8 cellular contexts compared by ENCODE assay signal in genomic region chr2:200471324-200471848, GRCh38. TPM values are rescaled to one million over a fixed set of nuclear protein-coding genes. Genes with fewer than 3 reads are reported as not detected.
A peak's percentile ranks its signal among the peaks of the same experiment; 100 is the strongest.
DNase-seq lines count a peak whose midpoint lies in the region; ATAC-seq, FAIRE-seq and TF ChIP-seq lines count a peak whose summit lies in the region.

No MANE protein-coding gene starts in this region.

- FAIRE-seq in A549 (lab: Jason Lieb, UNC), result no peak

- ATAC-seq in A549, result peak; percentile 82 to 89

- no peak for TF ChIP-seq POLR2A in A549 (IDR thresholded peaks at IDR 0.05; ENCODE audit: low read length)

- no peaks in the 10 kb centered on the region for H3K27me3 Mint-ChIP-seq in osteocyte (ENCODE audit: unreplicated experiment)

- no peak for TF ChIP-seq EP300 in A549 (IDR thresholded peaks at IDR 0.05)

- intact Hi-C loops in tibial artery (cut with DNase I; ENCODE audit: low total_unique reads), result no loop called here

- H3K4me1 ChIP-seq in A549 (no peaks in the 10 kb centered on the region), HEK293 (ENCODE audit: control insufficient read depth, insufficient read depth, low read length) (no peaks in the 10 kb centered on the region), tibial artery (no peaks in the 10 kb centered on the region)

- TF ChIP-seq CTCF in A549 (IDR thresholded peaks at IDR 0.05), result peak; percentile 81
- peak; percentile 75 for TF ChIP-seq CTCF in GM12873 (IDR thresholded peaks at IDR 0.05; ENCODE audit: insufficient read depth, low read depth, low read length, missing control alignments)
- TF ChIP-seq CTCF in HEK293 (tag by site-specific recombination; IDR thresholded peaks at IDR 0.05), result peak; percentile 43
- peak; percentile 68 for TF ChIP-seq CTCF in epithelial cell of esophagus (IDR thresholded peaks at IDR 0.05; ENCODE audit: insufficient read depth, low read depth, low read length, missing control alignments)
- TF ChIP-seq CTCF in osteocyte (IDR thresholded peaks at IDR 0.05), result peak; percentile 66
- TF ChIP-seq CTCF in tibial artery (IDR thresholded peaks at IDR 0.05), result peak in 1 of 2 experiments; percentile 28

- H3K9me3 ChIP-seq in A549 (no peaks in the 10 kb centered on the region), HEK293 (ENCODE audit: control insufficient read depth, insufficient read depth, low read depth, low read length) (no peaks in the 10 kb centered on the region), tibial artery (no peaks in the 10 kb centered on the region)

- H3K4me1 Mint-ChIP-seq in osteocyte (ENCODE audit: unreplicated experiment), result peaks cover 4% of the 10 kb centered on the region

- H3K4me2 ChIP-seq in A549, result no peak overlapping the region

- peak; percentile 57 to 61 for DNase-seq in A549 (ENCODE audit: low read depth in 1 of 2, low spot score in 1 of 2)
- peak; percentile 25 for DNase-seq in M059J (ENCODE audit: low read depth)
- DNase-seq in activated CD4-positive, alpha-beta T cell treated with anti-CD3 and anti-CD28 coated beads for 1 hour, result peak; percentile 24
- DNase-seq in epithelial cell of esophagus (ENCODE audit: low read depth), result peak; percentile 42
- no peak for DNase-seq in osteocyte (ENCODE audit: extremely low spot score, unreplicated experiment)
- no peak for DNase-seq in tibial artery

- 40% methylated on average over 8 of the region's 8 CpGs for WGBS in A549 (ENCODE audit: missing lambda C conversion rate)

- H3K4me3 ChIP-seq in A549 (no peak overlapping the region), HEK293 (ENCODE audit: low read depth, low read length) (no peak overlapping the region), epithelial cell of esophagus (ENCODE audit: low read length) (no peak overlapping the region), tibial artery (no peak overlapping the region)

- CTCF ChIA-PET in A549 (lab: Yijun Ruan, JAX) (interaction anchor here (0.6 to 6.4 kb wide), 39 partner anchors 10 to 1842 kb away, joined by 3 to 76 read pairs (median 4); no protein-coding TSS in a partner anchor), HEK293 (lab: Yijun Ruan, JAX) (interaction anchor here (0.6 to 1.4 kb wide), 10 partner anchors 10 to 491 kb away, joined by 3 to 6 read pairs (median 4); no protein-coding TSS in a partner anchor)

- H3K27ac Mint-ChIP-seq in osteocyte (ENCODE audit: unreplicated experiment), result peak overlapping the region; percentile 38

- no peaks in the 10 kb centered on the region for H3K9me3 Mint-ChIP-seq in osteocyte (ENCODE audit: unreplicated experiment)

- H3K4me3 Mint-ChIP-seq in osteocyte (ENCODE audit: unreplicated experiment), result no peak overlapping the region

- H3K36me3 Mint-ChIP-seq in osteocyte (ENCODE audit: unreplicated experiment), result peaks cover 54% of the 10 kb centered on the region

- no peaks in the 10 kb centered on the region for H3K27me3 ChIP-seq in tibial artery

- H3K36me3 ChIP-seq in HEK293 (ENCODE audit: control insufficient read depth in 2 of 2, insufficient read depth in 1 of 2, low read length in 2 of 2) (peaks cover 0 to 62% of the 10 kb centered on the region in 2 experiments; a peak in 2 of 3 replicates), tibial artery (peaks cover 48 to 87% (median 54%) of the 10 kb centered on the region in 3 donors)

- peak overlapping the region; percentile 22 to 56; a peak in 4 of 6 replicates for H3K27ac ChIP-seq in A549
- H3K27ac ChIP-seq in HEK293 (ENCODE audit: extremely low read depth, low read depth, low read length), result no peak overlapping the region
- no peak overlapping the region for H3K27ac ChIP-seq in tibial artery

- TF ChIP-seq RAD21 in A549 (conservative IDR thresholded peaks at IDR 0.05 in 1 of 2, IDR thresholded peaks at IDR 0.05 in 1 of 2), result peak; percentile 86 to 88

- POLR2A ChIA-PET in A549 (lab: Yijun Ruan, JAX), result no interaction called here
- POLR2A ChIA-PET in HEK293 (lab: Yijun Ruan, JAX), result no interaction called here

TF ChIP-seq in A549, 52 proteins besides CTCF, POLR2A, EP300 and RAD21:
- peak; percentile 88 for TF ChIP-seq SMC3 (IDR thresholded peaks at IDR 0.05)
- no peak for TF ChIP-seq ELK1 (IDR thresholded peaks at IDR 0.05; ENCODE audit: low read depth, low read length)
- no peak for TF ChIP-seq HOXA7 (CRISPR knock-in tag; IDR thresholded peaks at IDR 0.05)
- no peak for TF ChIP-seq POLR2AphosphoS2 (conservative IDR thresholded peaks at IDR 0.05; ENCODE audit: low read length)
TF ChIP-seq in A549: peak in this region for 1.

TF ChIP-seq in HEK293, 187 proteins besides CTCF, POLR2A, EP300 and RAD21 (continues in another document):
- TF ChIP-seq ZNF2 (tag by site-specific recombination; IDR thresholded peaks at IDR 0.05) (no peak), ZNF398 (tag by site-specific recombination; IDR thresholded peaks at IDR 0.05) (no peak), REPIN1 (tag by site-specific recombination; IDR thresholded peaks at IDR 0.05; ENCODE audit: low read depth) (no peak), ZNF660 (tag by site-specific recombination; IDR thresholded peaks at IDR 0.05) (no peak), PRDM2 (tag by site-specific recombination; IDR thresholded peaks at IDR 0.05; ENCODE audit: borderline replicate concordance) (no peak)

RNA-seq across cellular contexts. Expression of gene KCTD18, which starts 38.5 kb away (rescaled TPM):
- 15.3 and 21.3 TPM in 2 replicates for polyA plus RNA-seq in A549 (2011; rRNA removed)
- 5.7 and 6.3 TPM in 2 replicates for polyA plus RNA-seq in A549 (2012; cell fraction: cytosol; rRNA removed)
- polyA plus RNA-seq in A549 (2012; cell fraction: nucleus; rRNA removed), result 4.0 and 4.7 TPM in 2 replicates
- polyA plus RNA-seq in A549 (2017; fragmentation: RNase III; extraction: RNeasy Plus Mini Kit Qiagen cat#74134 plus additional on column Dnase treatment), result 9.7 to 12.6 TPM (median 12.2 TPM) in 3 replicates
- polyA minus RNA-seq in A549 (2011; rRNA and poly(A)+ RNA removed), result 7.7 and 9.9 TPM in 2 replicates
- total RNA-seq in M059J (2014; rRNA removed; shearing (Covaris generic)), result 10.7 and 15.2 TPM in 2 replicates
- 18.5 and 19.1 TPM in 2 replicates for total RNA-seq in osteocyte

RNA-seq across cellular contexts. Expression of gene SGO2, which starts 54.6 kb away (rescaled TPM):
- 14.2 and 26.2 TPM in 2 replicates for polyA plus RNA-seq in A549 (2011; rRNA removed)
- 3.4 and 5.0 TPM in 2 replicates for polyA plus RNA-seq in A549 (2012; cell fraction: cytosol; rRNA removed)
- 1.9 and 3.3 TPM in 2 replicates for polyA plus RNA-seq in A549 (2012; cell fraction: nucleus; rRNA removed)
- 14.4 to 16.8 TPM (median 15.2 TPM) in 3 replicates for polyA plus RNA-seq in A549 (2017; fragmentation: RNase III; extraction: RNeasy Plus Mini Kit Qiagen cat#74134 plus additional on column Dnase treatment)
- 3.8 and 4.8 TPM in 2 replicates for polyA minus RNA-seq in A549 (2011; rRNA and poly(A)+ RNA removed)
- total RNA-seq in M059J (2014; rRNA removed; shearing (Covaris generic)), result 17.3 and 19.0 TPM in 2 replicates
- 5.2 and 5.7 TPM in 2 replicates for total RNA-seq in osteocyte

Comparison
In these comparisons a context has a peak if more than half of its experiments do, and no peak if none do; other contexts are left out.
1. DNase-seq: peak in A549 (2 of 2), M059J (single experiment), activated CD4-positive, alpha-beta T cell treated with anti-CD3 and anti-CD28 coated beads for 1 hour (single experiment) and epithelial cell of esophagus (single experiment); none in osteocyte (single experiment) and tibial artery (0 of 2).
2. H3K27ac ChIP-seq: peak in A549 (2 of 2); none in HEK293 (single experiment) and tibial artery (0 of 2).
3. Of the 5 proteins assayed by ChIP-seq in both HEK293 and A549: peak only in HEK293: none; only in A549: none; in both: CTCF; in neither: 4.